Comparison of ENCODE assay signal across 2 cellular contexts in genomic region chr20:46087161-46087560, GRCh38.
TF ChIP-seq lines count a peak whose summit lies in the region.

No MANE protein-coding gene starts in this region.

TF ChIP-seq in GM23338, 12 proteins besides CTCF, POLR2A, EP300 and RAD21:
- no peak for TF ChIP-seq STAT1 (IDR thresholded peaks at IDR 0.05; ENCODE audit: unreplicated experiment)
- TF ChIP-seq ZNF114 (CRISPR knock-in tag; IDR thresholded peaks at IDR 0.05): no peak
- no peak for TF ChIP-seq ETS1 (IDR thresholded peaks at IDR 0.05)
- TF ChIP-seq POLR2AphosphoS5 (IDR thresholded peaks at IDR 0.05; ENCODE audit: low read depth): no peak
- no peak for TF ChIP-seq ZNF331 (CRISPR knock-in tag; IDR thresholded peaks at IDR 0.05; ENCODE audit: low read depth)
- TF ChIP-seq ZNF462 (CRISPR knock-in tag; IDR thresholded peaks at IDR 0.05): no peak
- no peak for TF ChIP-seq EZH2phosphoT487 (IDR thresholded peaks at IDR 0.05; ENCODE audit: unreplicated experiment)
- no peak for TF ChIP-seq JUNB (IDR thresholded peaks at IDR 0.05; ENCODE audit: unreplicated experiment)
- no peak for TF ChIP-seq EZH2 (IDR thresholded peaks at IDR 0.05; ENCODE audit: low read depth, unreplicated experiment)
- TF ChIP-seq NANOG (IDR thresholded peaks at IDR 0.05; ENCODE audit: borderline replicate concordance): no peak
- no peak for TF ChIP-seq CREB1 (CRISPR knock-in tag; IDR thresholded peaks at IDR 0.05; ENCODE audit: low read depth)
- no peak for TF ChIP-seq REST (IDR thresholded peaks at IDR 0.05; ENCODE audit: unreplicated experiment)
TF ChIP-seq in GM23338: peak in this region for 0.

TF ChIP-seq in HepG2, 621 proteins besides CTCF, POLR2A, EP300 and RAD21:
- TF ChIP-seq ARID3A (IDR thresholded peaks at IDR 0.05; ENCODE audit: low read depth, low read length) (0 out of 2 replicates have a peak, but pooled peaks have one; percentile 37), STAG1 (CRISPR knock-in tag; IDR thresholded peaks at IDR 0.05) (peak; percentile 7; the same call in 1 of the 2 replicates), YEATS2 (CRISPR knock-in tag; IDR thresholded peaks at IDR 0.05; ENCODE audit: borderline replicate concordance) (no peak)
